ENCODE assay signal across 16 cellular contexts in the genomic region with DNA sequence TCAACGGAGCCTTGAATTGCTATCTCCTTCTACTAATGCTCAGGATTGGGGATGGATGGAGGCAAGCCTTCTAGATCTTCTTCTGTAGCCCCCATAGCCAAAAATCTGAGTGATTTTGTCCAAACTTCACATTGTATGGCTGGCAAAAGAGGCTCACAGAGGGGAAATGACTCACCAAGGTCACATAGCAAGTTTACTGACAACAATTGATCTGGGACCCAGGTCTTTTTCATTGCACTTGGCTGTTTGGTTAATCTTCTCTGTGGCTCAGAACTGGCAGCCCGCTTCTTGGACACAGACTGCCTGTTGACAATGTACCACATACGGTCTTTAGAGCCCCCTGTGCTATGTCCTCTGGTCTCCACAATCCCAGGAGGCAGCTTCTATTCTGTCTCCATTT. TPM values are rescaled to one million over a fixed set of nuclear protein-coding genes. Genes with fewer than 3 reads are reported as not detected.
DNase-seq lines count a peak whose midpoint lies in the region; ATAC-seq and TF ChIP-seq lines count a peak whose summit lies in the region.
"Had no signal": no experiment of that assay in that cellular context is flagged by ENCODE, and none has a peak within 500 bp of the region (broad histone marks: within the 10 kb centered on the region; RNA-seq: fewer than 3 reads in every experiment).

No MANE protein-coding gene starts in this region.

- no peak overlapping the region for H3K14ac ChIP-seq in trophoblast cell (ENCODE audit: low read length)

- H3K27me3 ChIP-seq in HCT116 (ENCODE audit: insufficient read depth, low read length) (no peaks in the 10 kb centered on the region), WERI-Rb-1 (ENCODE audit: insufficient read depth, low read depth, severe bottlenecking) (no peaks in the 10 kb centered on the region), trophoblast cell (ENCODE audit: insufficient read depth, low read length) (no peaks in the 10 kb centered on the region)
- H3K27me3 ChIP-seq: upper lobe of left lung had no signal

- no peak for TF ChIP-seq POLR2A in HCT116 (IDR thresholded peaks at IDR 0.05; ENCODE audit: borderline replicate concordance, extremely low read depth, insufficient read depth, insufficient read length)

- no peak overlapping the region for H3K4me3 Mint-ChIP-seq in naive thymus-derived CD8-positive, alpha-beta T cell
- H3K4me3 Mint-ChIP-seq: activated CD4-positive, alpha-beta T cell treated with anti-CD3 and anti-CD28 coated beads, Interleukin-2, amount 10 ng/mL, durations not matched to agents 7 days and 5 days; activated naive CD4-positive, alpha-beta T cell treated with anti-CD3 and anti-CD28 coated beads for 36 hours; HFFc6 had no signal

- no peak overlapping the region for H2AK5ac ChIP-seq in trophoblast cell (ENCODE audit: low read length)

- CTCF ChIA-PET in HCT116 (lab: Charles Lee), result interaction anchor here (3.3 kb wide), 1 partner anchor 209 kb away, joined by 47 read pairs; no protein-coding TSS in a partner anchor

- H3K9me3 ChIP-seq in HCT116 (ENCODE audit: control insufficient read depth in 1 of 2, insufficient read depth in 1 of 2, low read depth in 1 of 2, low read length in 2 of 2) (no peaks in the 10 kb centered on the region), WERI-Rb-1 (ENCODE audit: severe bottlenecking) (no peaks in the 10 kb centered on the region), trophoblast cell (ENCODE audit: insufficient read depth, low read depth, low read length) (no peaks in the 10 kb centered on the region)
- H3K9me3 ChIP-seq: neutrophil, upper lobe of left lung had no signal

- no CpG with 5 or more reads among the region's 3 CpGs for WGBS in trophoblast cell (ENCODE audit: extremely low coverage, insufficient coverage, insufficient read length)

- H3K27ac ChIP-seq in HCT116 (ENCODE audit: low read depth, low read length) (no peak overlapping the region), WERI-Rb-1 (peak overlapping the region; percentile 8; the same call in 1 of the 2 replicates), trophoblast cell (ENCODE audit: low read depth, low read length) (no peak overlapping the region)
- H3K27ac ChIP-seq: C4-2B, neutrophil, upper lobe of left lung had no signal

- H2AFZ ChIP-seq in HCT116 (ENCODE audit: low read depth, low read length, poor library complexity, severe bottlenecking) (peak overlapping the region; percentile 69), trophoblast cell (ENCODE audit: insufficient read depth, low read length, poor library complexity) (no peak overlapping the region)

- peaks cover 4 to 22% of the 10 kb centered on the region in 2 experiments; a peak in 2 of 4 replicates for H3K4me1 ChIP-seq in HCT116 (ENCODE audit: control insufficient read depth in 1 of 2, insufficient read depth in 2 of 2, low read length in 2 of 2)
- peaks cover 3 to 7% of the 10 kb centered on the region in 2 experiments for H3K4me1 ChIP-seq in trophoblast cell (ENCODE audit: control insufficient read depth in 1 of 2, insufficient read depth in 2 of 2, low read length in 2 of 2)
- H3K4me1 ChIP-seq: upper lobe of left lung had no signal

- H4K8ac ChIP-seq in trophoblast cell (ENCODE audit: low read depth, low read length), result peak overlapping the region; percentile 17

- H3K4me3 ChIP-seq in HCT116 (replicated peaks in 1 of 2; ENCODE audit: low read depth in 1 of 2, low read length in 2 of 2) (no peak overlapping the region), WERI-Rb-1 (ENCODE audit: low read depth, low read length) (no peak overlapping the region), fibroblast of pulmonary artery (replicated peaks; ENCODE audit: low read depth, low read length) (no peak overlapping the region), trophoblast cell (ENCODE audit: low read depth, low read length) (no peak overlapping the region)
- H3K4me3 ChIP-seq: upper lobe of left lung had no signal

- POLR2A ChIA-PET in HCT116 (lab: Charles Lee), result interaction anchor here (1.6 kb wide), 1 partner anchor 209 kb away, joined by 4 read pairs; no protein-coding TSS in a partner anchor
- POLR2A ChIA-PET in naive thymus-derived CD8-positive, alpha-beta T cell (lab: Charles Lee), result no interaction called here

- H3K36me3 ChIP-seq in HCT116 (ENCODE audit: control insufficient read depth in 1 of 2, insufficient read depth in 2 of 2, low read length in 2 of 2) (no peaks in the 10 kb centered on the region), WERI-Rb-1 (no peaks in the 10 kb centered on the region), trophoblast cell (ENCODE audit: control insufficient read depth in 1 of 2, insufficient read depth in 2 of 2, low read length in 2 of 2) (no peaks in the 10 kb centered on the region)
- H3K36me3 ChIP-seq: neutrophil, upper lobe of left lung had no signal

- H2BK5ac ChIP-seq in trophoblast cell (ENCODE audit: low read depth, low read length, poor library complexity), result no peak overlapping the region

- no peaks in the 10 kb centered on the region for H3K9me2 ChIP-seq in HCT116 (ENCODE audit: insufficient read depth)

- H4K12ac ChIP-seq in trophoblast cell (ENCODE audit: low read depth, low read length), result no peak overlapping the region

- no peak overlapping the region for H2BK12ac ChIP-seq in trophoblast cell (ENCODE audit: low read length)

- ATAC-seq in HCT116, result no peak
- no peak for ATAC-seq in HG03354 (IDR thresholded peaks at IDR 0.05; ENCODE audit: poor library complexity, severe bottlenecking, unreplicated experiment)
- no peak for ATAC-seq in naive thymus-derived CD8-positive, alpha-beta T cell
- no peak for ATAC-seq in HG03280 (IDR thresholded peaks at IDR 0.05; ENCODE audit: unreplicated experiment)

- no TSS peak for BruUV-seq in HCT116 (replicated peaks; lab: Mats Ljungman, UMichigan)

- peak overlapping the region; percentile 52 for H3K4me2 ChIP-seq in HCT116 (ENCODE audit: low read length)
- H3K4me2 ChIP-seq in trophoblast cell (ENCODE audit: low read length), result no peak overlapping the region

- H3K4me1 Mint-ChIP-seq in naive thymus-derived CD8-positive, alpha-beta T cell, result peaks cover 0 to 3% (median 0%) of the 10 kb centered on the region in 4 donors
- H3K4me1 Mint-ChIP-seq: activated CD4-positive, alpha-beta T cell treated with anti-CD3 and anti-CD28 coated beads, Interleukin-2, amount 10 ng/mL, durations not matched to agents 7 days and 5 days had no signal

- no peaks in the 10 kb centered on the region for H3K9me3 Mint-ChIP-seq in naive thymus-derived CD8-positive, alpha-beta T cell
- H3K9me3 Mint-ChIP-seq: activated CD4-positive, alpha-beta T cell treated with anti-CD3 and anti-CD28 coated beads, Interleukin-2, amount 10 ng/mL, durations not matched to agents 7 days and 5 days; activated naive CD4-positive, alpha-beta T cell treated with anti-CD3 and anti-CD28 coated beads for 36 hours; HFFc6 had no signal

- intact Hi-C loops in HCT116 (cut with micrococcal nuclease), result loop anchor here (1.0 to 10.0 kb wide), 7 partner anchors 123 to 565 kb away; no protein-coding TSS in a partner anchor

- H3K27ac Mint-ChIP-seq in naive thymus-derived CD8-positive, alpha-beta T cell, result no peak overlapping the region
- H3K27ac Mint-ChIP-seq: activated CD4-positive, alpha-beta T cell treated with anti-CD3 and anti-CD28 coated beads, Interleukin-2, amount 10 ng/mL, durations not matched to agents 7 days and 5 days; activated naive CD4-positive, alpha-beta T cell treated with anti-CD3 and anti-CD28 coated beads for 36 hours had no signal

- no peaks in the 10 kb centered on the region for H4K20me1 ChIP-seq in HCT116 (ENCODE audit: insufficient read depth)

- H3K36me3 Mint-ChIP-seq in naive thymus-derived CD8-positive, alpha-beta T cell, result no peaks in the 10 kb centered on the region

- H3K79me2 ChIP-seq in HCT116 (ENCODE audit: insufficient read depth, low read length) (no peaks in the 10 kb centered on the region), trophoblast cell (ENCODE audit: control insufficient read depth, insufficient read depth, low read length, poor library complexity) (no peaks in the 10 kb centered on the region)

- TF ChIP-seq RAD21 in HCT116 (IDR thresholded peaks at IDR 0.05; ENCODE audit: low read depth), result no peak

- no peak overlapping the region for H3K23ac ChIP-seq in trophoblast cell (ENCODE audit: low read length)

- H3K79me1 ChIP-seq in trophoblast cell (ENCODE audit: low read length), result no peaks in the 10 kb centered on the region

- H3K27me3 Mint-ChIP-seq in naive thymus-derived CD8-positive, alpha-beta T cell, result peaks cover 22 to 47% (median 37%) of the 10 kb centered on the region in 5 donors

- TF ChIP-seq CTCF in HCT116 (IDR thresholded peaks at IDR 0.05 in 2 of 3, conservative IDR thresholded peaks at IDR 0.05 in 1 of 3; ENCODE audit: borderline replicate concordance in 1 of 3, insufficient read depth in 1 of 3, low read depth in 2 of 3, low read length in 2 of 3) (no peak), WERI-Rb-1 (IDR thresholded peaks at IDR 0.05; ENCODE audit: low read depth, low read length) (no peak), fibroblast of pulmonary artery (IDR thresholded peaks at IDR 0.05; ENCODE audit: low read length, missing control alignments) (no peak)

- RAD21 ChIA-PET in HCT116 (lab: Charles Lee; ENCODE audit: low non-redundant PET in 1 of 2, low total read pairs in 2 of 2, uncharacterized antibody in 2 of 2, unreplicated experiment in 2 of 2), result no interaction called here

- H3K9ac ChIP-seq in HCT116 (ENCODE audit: low read length) (0 out of 2 replicates have a peak overlapping the region, but pooled peaks have one; percentile 10), trophoblast cell (ENCODE audit: low read length) (no peak overlapping the region)

- no peak overlapping the region for H3K18ac ChIP-seq in trophoblast cell (ENCODE audit: low read length)

- H4K91ac ChIP-seq in trophoblast cell (ENCODE audit: low read depth, low read length), result no peak overlapping the region

- DNase-seq in HCT116 (ENCODE audit: low read depth, low spot score) (no peak), WERI-Rb-1 (no peak), fibroblast of pulmonary artery (ENCODE audit: low read depth) (peak; percentile 46), trophoblast cell (no peak)
- DNase-seq in naive thymus-derived CD8-positive, alpha-beta T cell, result no peak
- no peak for DNase-seq in stimulated activated naive CD4-positive, alpha-beta T cell (lab: John Stamatoyannopoulos, UW)
- DNase-seq: cortex of kidney had no signal

- H3K4ac ChIP-seq in trophoblast cell (ENCODE audit: low read depth, low read length), result no peak overlapping the region

- H2BK120ac ChIP-seq in trophoblast cell (ENCODE audit: insufficient read depth, low read length, poor library complexity), result no peak overlapping the region

RNA-seq across cellular contexts. Expression of a gene that starts 3.0 kb away (rescaled TPM):
- total RNA-seq in HCT116 (2021; ENCODE audit: unreplicated experiment), result not detected
- polyA plus RNA-seq in HCT116 (2012), result not detected in 2 replicates
- polyA plus RNA-seq in trophoblast cell (2013), result not detected in 2 replicates
- total RNA-seq in naive thymus-derived CD8-positive, alpha-beta T cell, result not detected
- polyA plus RNA-seq in naive thymus-derived CD8-positive, alpha-beta T cell, result not detected
- total RNA-seq: activated CD4-positive, alpha-beta T cell treated with anti-CD3 and anti-CD28 coated beads, Interleukin-2, amount 10 ng/mL, durations not matched to agents 7 days and 5 days; activated naive CD4-positive, alpha-beta T cell treated with anti-CD3 and anti-CD28 coated beads for 36 hours; esophagus mucosa; HFFc6; upper lobe of left lung had no signal

RNA-seq across cellular contexts. Expression of a gene that starts 40.0 kb away (rescaled TPM):
- total RNA-seq in HCT116 (2021; ENCODE audit: unreplicated experiment), result 1.0 TPM
- polyA plus RNA-seq in HCT116 (2012), result 0.34 TPM in 1 of 2 replicates, not detected in the other
- polyA plus RNA-seq in trophoblast cell (2013), result 0.18 TPM in 1 of 2 replicates, not detected in the other
- under 1 TPM in 1 of 2 experiments, not detected in 1; 0.83 TPM for total RNA-seq in naive thymus-derived CD8-positive, alpha-beta T cell
- not detected for polyA plus RNA-seq in naive thymus-derived CD8-positive, alpha-beta T cell
- total RNA-seq: activated CD4-positive, alpha-beta T cell treated with anti-CD3 and anti-CD28 coated beads, Interleukin-2, amount 10 ng/mL, durations not matched to agents 7 days and 5 days; activated naive CD4-positive, alpha-beta T cell treated with anti-CD3 and anti-CD28 coated beads for 36 hours; esophagus mucosa; HFFc6; upper lobe of left lung had no signal

RNA-seq across cellular contexts. Expression of a gene that starts 43.6 kb away (rescaled TPM):
- total RNA-seq in HCT116 (2021; ENCODE audit: unreplicated experiment), result 162 TPM
- 87.6 and 117 TPM in 2 replicates for polyA plus RNA-seq in HCT116 (2012)
- 99.0 and 101 TPM in 2 replicates for polyA plus RNA-seq in trophoblast cell (2013)
- 10 to 100 TPM; 60.9 TPM for total RNA-seq in naive thymus-derived CD8-positive, alpha-beta T cell
- 10 to 100 TPM; 40.6 to 59.0 (median 48.6) TPM for polyA plus RNA-seq in naive thymus-derived CD8-positive, alpha-beta T cell
